Comparison of ENCODE assay signal across 8 cellular contexts in the genomic region with DNA sequence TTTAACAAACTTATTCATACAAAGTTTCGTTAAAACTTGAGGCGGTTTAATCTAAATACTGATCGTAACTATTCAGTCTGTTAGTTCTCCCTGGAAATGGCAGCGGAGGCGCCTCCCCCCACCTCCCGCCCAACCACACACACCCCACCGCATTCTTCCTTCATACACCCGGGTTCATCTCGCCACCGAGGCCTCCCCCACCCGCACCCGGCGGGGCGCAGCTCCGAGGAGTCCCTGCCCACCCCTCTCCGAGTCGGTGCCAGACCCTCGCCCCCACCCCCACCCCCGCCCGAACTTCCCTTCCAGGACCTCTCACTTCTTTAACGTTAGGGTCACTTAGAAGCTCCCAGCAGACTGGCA. TPM values are rescaled to one million over a fixed set of nuclear protein-coding genes. Genes with fewer than 3 reads are reported as not detected.
DNase-seq lines count a peak whose midpoint lies in the region; ATAC-seq and TF ChIP-seq lines count a peak whose summit lies in the region.

No MANE protein-coding gene starts in this region.

- peak overlapping the region; percentile 81 for H3K9ac ChIP-seq in mammary epithelial cell (ENCODE audit: insufficient read depth, low read length)

- H3K4me1 ChIP-seq in mammary epithelial cell (ENCODE audit: insufficient read depth, low read length) = peaks cover 18% of the 10 kb centered on the region
- peaks cover 8% of the 10 kb centered on the region for H3K4me1 ChIP-seq in testis

- H2AFZ ChIP-seq in mammary epithelial cell (ENCODE audit: low read depth, low read length) = peak overlapping the region; percentile 84

- no TSS peak for BruUV-seq in mammary epithelial cell (replicated peaks; lab: Mats Ljungman, UMichigan)

- no peaks in the 10 kb centered on the region for H3K9me3 ChIP-seq in mammary epithelial cell (replicated peaks; ENCODE audit: insufficient read depth, low read length)
- H3K9me3 ChIP-seq in testis = no peaks in the 10 kb centered on the region

- intact Hi-C loops in mammary epithelial cell (cut with micrococcal nuclease) = loop anchor here (2.0 kb wide), 1 partner anchor 31 kb away; no protein-coding TSS in a partner anchor
- intact Hi-C loops in left colon (cut with DNase I, micrococcal nuclease) = no loop called here
- intact Hi-C loops in testis (cut with DNase I; ENCODE audit: low total_unique reads) = no loop called here

- dilution Hi-C loops in mammary epithelial cell (cut with HindIII; ENCODE audit: low sequenced_read_pairs) = no loop called here

- TF ChIP-seq CTCF in mammary epithelial cell (conservative IDR thresholded peaks at IDR 0.05 in 1 of 2, IDR thresholded peaks at IDR 0.05 in 1 of 2; ENCODE audit: extremely low read depth in 1 of 2, insufficient read depth in 1 of 2, low read depth in 1 of 2, low read length in 2 of 2) (no peak), testis (IDR thresholded peaks at IDR 0.05) (no peak)

- H3K79me2 ChIP-seq in mammary epithelial cell (ENCODE audit: insufficient read depth, low read length) = peaks cover 29% of the 10 kb centered on the region

- ATAC-seq in left colon = no peak
- no peak for ATAC-seq in HG03432 (IDR thresholded peaks at IDR 0.05; ENCODE audit: unreplicated experiment)
- no peak for ATAC-seq in GM21360 (IDR thresholded peaks at IDR 0.05; ENCODE audit: unreplicated experiment)

- peak overlapping the region; percentile 88 for H3K4me2 ChIP-seq in mammary epithelial cell (ENCODE audit: insufficient read depth, low read depth, low read length)

- DNase-seq in SKM-1 treated with dmso at 0.1 percent for 144 hours (lab: John Stamatoyannopoulos, UW; ENCODE audit: unreplicated experiment) (peak; percentile 37), SKM-1 (lab: John Stamatoyannopoulos, UW; ENCODE audit: unreplicated experiment) (no peak), NCI-H510A (lab: John Stamatoyannopoulos, UW) (peak; percentile 52), mammary epithelial cell (peak; percentile 19), left colon (peak; percentile 51 to 56), testis (peak; percentile 69)

- H3K4me3 ChIP-seq in mammary epithelial cell (replicated peaks in 1 of 3; ENCODE audit: insufficient read depth in 1 of 3, low read depth in 2 of 3, low read length in 3 of 3) (peak overlapping the region; percentile 83 to 94 (median 92)), testis (peak overlapping the region; percentile 78 to 92)

- peak overlapping the region; percentile 77 for H3K27ac ChIP-seq in mammary epithelial cell (ENCODE audit: insufficient read depth, low read depth, low read length)
- peak overlapping the region; percentile 91 to 98 for H3K27ac ChIP-seq in testis

- H3K27me3 ChIP-seq in mammary epithelial cell (ENCODE audit: insufficient read depth, low read length) (no peaks in the 10 kb centered on the region), testis (no peaks in the 10 kb centered on the region)

- in situ Hi-C loops in mammary epithelial cell (cut with MboI; ENCODE audit: low sequenced_read_pairs in 2 of 2) = loop anchor here in 1 of 2 donors (25.0 kb wide), 1 partner anchor 118 kb away; no protein-coding TSS in a partner anchor

- no peaks in the 10 kb centered on the region for H4K20me1 ChIP-seq in mammary epithelial cell (ENCODE audit: insufficient read depth, low read length)

- TF ChIP-seq POLR2A in testis (IDR thresholded peaks at IDR 0.05) = no peak

- CTCF ChIA-PET in mammary epithelial cell (lab: Charles Lee; ENCODE audit: low non-redundant PET) = no interaction called here

- no peaks in the 10 kb centered on the region for H3K36me3 ChIP-seq in mammary epithelial cell (ENCODE audit: insufficient read depth, low read length)
- no peaks in the 10 kb centered on the region for H3K36me3 ChIP-seq in testis (ENCODE audit: low read depth, missing control alignments)

- 0% methylated on average over 10 of the region's 21 CpGs for WGBS in mammary epithelial cell (ENCODE audit: low coverage, missing lambda C conversion rate)
- 0 to 1% methylated on average over 16 to 21 of the region's 21 CpGs for WGBS in testis, 2 donors

RNA-seq across cellular contexts. Expression of gene ZNF516, which starts 0.9 kb away (rescaled TPM):
- total RNA-seq in mammary epithelial cell = 10 to 100 TPM; 27.2 to 36.0 TPM
- 7.5 TPM for polyA plus RNA-seq in mammary epithelial cell
- 10.3 TPM for polyA minus RNA-seq in mammary epithelial cell
- total RNA-seq in left colon = 10 to 100 TPM; 23.1 to 23.6 TPM
- 100 to 1,000 TPM; 189 to 212 TPM for total RNA-seq in testis
- 79.0 TPM for polyA plus RNA-seq in testis (ENCODE audit: insufficient read depth, low read depth, low replicate concordance)

Comparison
In these comparisons a context has a peak if more than half of its experiments do, and no peak if none do; other contexts are left out.
1. RNA of gene ZNF516, which starts 0.9 kb away (total RNA-seq): 189 to 212 TPM in testis; 27.2 to 36.0 TPM in mammary epithelial cell and 23.1 to 23.6 TPM in left colon; every median in the first group is over 4 times any median in the second.